7 cellular contexts compared by ENCODE assay signal in genomic region chr15:75077545-75077944, GRCh38. TPM values are rescaled to one million over a fixed set of nuclear protein-coding genes. Genes with fewer than 3 reads are reported as not detected.
A peak's percentile ranks its signal among the peaks of the same experiment; 100 is the strongest.
DNase-seq lines count a peak whose midpoint lies in the region; ATAC-seq, FAIRE-seq and TF ChIP-seq lines count a peak whose summit lies in the region.
"Not testable (repeated sequence)": the region's sequence is repeated elsewhere in the genome, so short reads cannot be mapped to it uniquely, and the experiment has no call there.

No MANE protein-coding gene starts in this region.

- H3K9me3 Mint-ChIP-seq in activated naive CD8-positive, alpha-beta T cell treated with anti-CD3 and anti-CD28 coated beads for 36 hours: peaks cover 13% of the 10 kb centered on the region

- not testable (repeated sequence) for H3K27ac Mint-ChIP-seq in T-helper 17 cell; activated naive CD8-positive, alpha-beta T cell treated with anti-CD3 and anti-CD28 coated beads for 36 hours

- DNase-seq in GM19239 (ENCODE audit: insufficient read length, low spot score); T-helper 17 cell; heart right ventricle: not testable (repeated sequence)
- peak; percentile 6 for DNase-seq in activated T-cell treated with anti-CD3 and anti-CD28 coated beads for 24 hours (ENCODE audit: low read depth)
- peak; percentile 17 for DNase-seq in activated naive CD8-positive, alpha-beta T cell treated with anti-CD3 and anti-CD28 coated beads for 36 hours
- peak; percentile 57 for DNase-seq in mesenteric fat pad (ENCODE audit: low spot score)
- peak; percentile 28 for DNase-seq in stimulated activated CD4-positive, alpha-beta T cell treated with anti-CD3 and anti-CD28 coated beads, Interleukin-15, amount 100 ng/mL, for 24 hours

- not testable (repeated sequence) for H3K4me1 Mint-ChIP-seq in T-helper 17 cell; activated naive CD8-positive, alpha-beta T cell treated with anti-CD3 and anti-CD28 coated beads for 36 hours

- peak; percentile 86 for ATAC-seq in T-helper 17 cell
- peak in 5 of 8 donors; percentile 25 to 46 (median 42) for ATAC-seq in heart right ventricle

- not testable (repeated sequence) for H3K27me3 Mint-ChIP-seq in T-helper 17 cell
- H3K27me3 Mint-ChIP-seq in activated naive CD8-positive, alpha-beta T cell treated with anti-CD3 and anti-CD28 coated beads for 36 hours: peaks cover 31% of the 10 kb centered on the region

- not testable (repeated sequence) for H3K9me3 ChIP-seq in T-helper 17 cell (ENCODE audit: control insufficient read depth, low read length, poor library complexity, severe bottlenecking)
- H3K9me3 ChIP-seq in heart right ventricle: peaks cover 0 to 25% (median 5%) of the 10 kb centered on the region in 11 donors

- 89 to 96% methylated on average over 4 of the region's 4 CpGs for WGBS in heart right ventricle, 2 donors

- H3K27ac ChIP-seq in heart right ventricle: peak overlapping the region in 1 of 10 donors; percentile 49

- not testable (repeated sequence) for TF ChIP-seq CTCF in heart right ventricle (IDR thresholded peaks at IDR 0.05)

- not testable (repeated sequence) for H3K27me3 ChIP-seq in heart right ventricle

- peak; percentile 64 for FAIRE-seq in GM19239 (lab: Jason Lieb, UNC)

- peaks cover 0 to 27% (median 0%) of the 10 kb centered on the region in 9 donors for H3K4me1 ChIP-seq in heart right ventricle

- H3K36me3 Mint-ChIP-seq in T-helper 17 cell (ENCODE audit: low read depth); activated naive CD8-positive, alpha-beta T cell treated with anti-CD3 and anti-CD28 coated beads for 36 hours: not testable (repeated sequence)

- intact Hi-C loops in heart right ventricle (cut with DNase I): not testable (repeated sequence)

- H3K4me3 Mint-ChIP-seq in T-helper 17 cell; activated naive CD8-positive, alpha-beta T cell treated with anti-CD3 and anti-CD28 coated beads for 36 hours: not testable (repeated sequence)

- H3K4me3 ChIP-seq in heart right ventricle: not testable (repeated sequence)

- not testable (repeated sequence) for H3K36me3 ChIP-seq in heart right ventricle

RNA-seq across cellular contexts. Expression of gene PPCDC, which starts 54.2 kb away (rescaled TPM):
- total RNA-seq in T-helper 17 cell (1 to 10 TPM; 8.9 to 9.5 TPM), heart right ventricle (10 to 100 TPM in 1 of 10 donors, 1 to 10 TPM in 9; 3.6 to 11.0 (median 5.8) TPM), mesenteric fat pad (11.5 TPM)
- 10 to 100 TPM; 29.4 to 33.7 TPM for total RNA-seq in activated naive CD8-positive, alpha-beta T cell treated with anti-CD3 and anti-CD28 coated beads for 36 hours
- polyA plus RNA-seq in heart right ventricle: 10 to 100 TPM in 1 of 2 donors, 1 to 10 TPM in 1; 9.9 to 14.6 TPM
